ENCODE assay signal across 2 cellular contexts in the genomic region with DNA sequence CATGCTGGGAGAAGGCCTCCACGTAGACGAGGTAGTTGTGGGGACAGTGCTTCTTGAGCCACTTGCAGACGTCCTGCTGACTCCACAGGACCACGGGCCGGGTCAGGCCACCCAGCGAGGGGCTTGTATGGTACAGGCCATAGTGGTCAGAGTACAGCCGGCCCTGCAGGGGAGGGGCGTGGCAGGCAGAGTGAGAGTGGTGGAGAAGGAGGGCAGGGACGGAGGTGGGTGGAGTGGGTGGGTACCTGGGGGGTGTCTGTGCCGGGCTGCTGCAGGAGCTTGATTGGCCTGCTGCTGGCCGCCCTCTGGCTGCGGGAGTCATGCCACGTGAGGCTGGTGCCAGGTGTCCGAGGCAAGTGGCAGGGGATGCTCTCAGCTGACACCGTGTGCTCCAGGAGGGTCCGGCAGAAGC.
TF ChIP-seq lines count a peak whose summit lies in the region.

No MANE protein-coding gene starts in this region.

TF ChIP-seq in SK-N-SH, 30 proteins besides CTCF, POLR2A, EP300 and RAD21:
- no peak for TF ChIP-seq GATA2 (CRISPR knock-in tag; IDR thresholded peaks at IDR 0.05)
- TF ChIP-seq FOXJ3 (CRISPR knock-in tag; IDR thresholded peaks at IDR 0.05): no peak
- TF ChIP-seq FOXM1 (IDR thresholded peaks at IDR 0.05; ENCODE audit: low read depth): no peak
- TF ChIP-seq TEAD4 (IDR thresholded peaks at IDR 0.05; ENCODE audit: borderline replicate concordance, insufficient read depth): no peak
- TF ChIP-seq MXI1 (IDR thresholded peaks at IDR 0.05; ENCODE audit: low read depth, low read length): no peak
- TF ChIP-seq NFIC (IDR thresholded peaks at IDR 0.05; ENCODE audit: borderline replicate concordance): no peak
- TF ChIP-seq YY1 (IDR thresholded peaks at IDR 0.05; ENCODE audit: low read depth): no peak

TF ChIP-seq in SK-N-SH treated with all-trans-retinoic acid at 6 μM for 48 hours, 23 proteins besides CTCF, POLR2A, EP300 and RAD21:
- no peak for TF ChIP-seq ARNTL (CRISPR knock-in tag; IDR thresholded peaks at IDR 0.05; ENCODE audit: borderline replicate concordance, low read depth)
- TF ChIP-seq ZFP30 (CRISPR knock-in tag; IDR thresholded peaks at IDR 0.05): no peak
- no peak for TF ChIP-seq ZNF70 (CRISPR knock-in tag; IDR thresholded peaks at IDR 0.05)
- TF ChIP-seq OSR1 (CRISPR knock-in tag; IDR thresholded peaks at IDR 0.05): no peak
- TF ChIP-seq, protein P1, sequence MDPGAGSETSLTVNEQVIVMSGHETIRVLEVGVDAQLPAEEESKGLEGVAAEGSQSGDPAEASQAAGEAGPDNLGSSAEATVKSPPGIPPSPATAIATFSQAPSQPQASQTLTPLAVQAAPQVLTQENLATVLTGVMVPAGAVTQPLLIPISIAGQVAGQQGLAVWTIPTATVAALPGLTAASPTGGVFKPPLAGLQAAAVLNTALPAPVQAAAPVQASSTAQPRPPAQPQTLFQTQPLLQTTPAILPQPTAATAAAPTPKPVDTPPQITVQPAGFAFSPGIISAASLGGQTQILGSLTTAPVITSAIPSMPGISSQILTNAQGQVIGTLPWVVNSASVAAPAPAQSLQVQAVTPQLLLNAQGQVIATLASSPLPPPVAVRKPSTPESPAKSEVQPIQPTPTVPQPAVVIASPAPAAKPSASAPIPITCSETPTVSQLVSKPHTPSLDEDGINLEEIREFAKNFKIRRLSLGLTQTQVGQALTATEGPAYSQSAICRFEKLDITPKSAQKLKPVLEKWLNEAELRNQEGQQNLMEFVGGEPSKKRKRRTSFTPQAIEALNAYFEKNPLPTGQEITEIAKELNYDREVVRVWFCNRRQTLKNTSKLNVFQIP (CRISPR knock-in tag; IDR thresholded peaks at IDR 0.05; ENCODE audit: borderline replicate concordance, low read depth): no peak
- TF ChIP-seq TOX (CRISPR knock-in tag; IDR thresholded peaks at IDR 0.05; ENCODE audit: borderline replicate concordance): no peak
- TF ChIP-seq, protein P2, sequence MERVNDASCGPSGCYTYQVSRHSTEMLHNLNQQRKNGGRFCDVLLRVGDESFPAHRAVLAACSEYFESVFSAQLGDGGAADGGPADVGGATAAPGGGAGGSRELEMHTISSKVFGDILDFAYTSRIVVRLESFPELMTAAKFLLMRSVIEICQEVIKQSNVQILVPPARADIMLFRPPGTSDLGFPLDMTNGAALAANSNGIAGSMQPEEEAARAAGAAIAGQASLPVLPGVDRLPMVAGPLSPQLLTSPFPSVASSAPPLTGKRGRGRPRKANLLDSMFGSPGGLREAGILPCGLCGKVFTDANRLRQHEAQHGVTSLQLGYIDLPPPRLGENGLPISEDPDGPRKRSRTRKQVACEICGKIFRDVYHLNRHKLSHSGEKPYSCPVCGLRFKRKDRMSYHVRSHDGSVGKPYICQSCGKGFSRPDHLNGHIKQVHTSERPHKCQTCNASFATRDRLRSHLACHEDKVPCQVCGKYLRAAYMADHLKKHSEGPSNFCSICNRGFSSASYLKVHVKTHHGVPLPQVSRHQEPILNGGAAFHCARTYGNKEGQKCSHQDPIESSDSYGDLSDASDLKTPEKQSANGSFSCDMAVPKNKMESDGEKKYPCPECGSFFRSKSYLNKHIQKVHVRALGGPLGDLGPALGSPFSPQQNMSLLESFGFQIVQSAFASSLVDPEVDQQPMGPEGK (CRISPR knock-in tag; IDR thresholded peaks at IDR 0.05; ENCODE audit: borderline replicate concordance): no peak
- no peak for TF ChIP-seq BACH2 (CRISPR knock-in tag; IDR thresholded peaks at IDR 0.05; ENCODE audit: borderline replicate concordance)
- TF ChIP-seq ISL1 (CRISPR knock-in tag; IDR thresholded peaks at IDR 0.05): no peak
- TF ChIP-seq ESRRG (CRISPR knock-in tag; IDR thresholded peaks at IDR 0.05): no peak
- TF ChIP-seq ZC3H10 (CRISPR knock-in tag; IDR thresholded peaks at IDR 0.05): no peak
- TF ChIP-seq CSDC2 (CRISPR knock-in tag; IDR thresholded peaks at IDR 0.05): no peak
- no peak for TF ChIP-seq GLIS3 (CRISPR knock-in tag; IDR thresholded peaks at IDR 0.05)
